ENCODE assay signal across 12 cellular contexts in genomic region chr18:56294484-56295183, GRCh38.
"Had no signal": no experiment of that assay in that cellular context is flagged by ENCODE, and none has a peak within 500 bp of the region (broad histone marks: within the 10 kb centered on the region; RNA-seq: fewer than 3 reads in every experiment).

No MANE protein-coding gene starts in this region.

- H3K9ac ChIP-seq: neural progenitor cell had no signal

- H2AFZ ChIP-seq: neural progenitor cell had no signal

- H3K36me3 ChIP-seq: esophagus muscularis mucosa, neural progenitor cell, ovary, sigmoid colon had no signal

- H3K27ac ChIP-seq: esophagus muscularis mucosa, neural progenitor cell, ovary, sigmoid colon, VCaP had no signal

- ATAC-seq: activated CD4-positive, alpha-beta T cell treated with anti-CD3 and anti-CD28 coated beads for 36 hours had no signal

- H3K4me1 ChIP-seq: neural progenitor cell, sigmoid colon had no signal

- H3K27me3 ChIP-seq: esophagus muscularis mucosa, neural progenitor cell, ovary, sigmoid colon had no signal

- H3K4me3 ChIP-seq: esophagus muscularis mucosa, neural progenitor cell, ovary, sigmoid colon had no signal

- DNase-seq: activated CD4-positive, alpha-beta memory T cell treated with anti-CD3 and anti-CD28 coated beads, Interleukin-2, amount 10 ng/mL, durations not matched to agents 7 days and 5 days; activated CD4-positive, alpha-beta T cell treated with anti-CD3 and anti-CD28 coated beads for 36 hours; activated gamma-delta T cell treated with Interleukin-2 at 50 U/mL for 16 hours; activated T-cell treated with anti-CD3 and anti-CD28 coated beads, Interleukin-2, amount 50 U/mL, for 48 hours; hypothalamus; ovary; sigmoid colon; stimulated activated CD4-positive, alpha-beta T cell treated with anti-CD3 and anti-CD28 coated beads, Interleukin-2, amount 100 ng/mL, for 24 hours; stimulated activated naive CD4-positive, alpha-beta T cell treated with Interleukin-2 at 50 U/mL for 16 hours had no signal

- H3K9me3 ChIP-seq: esophagus muscularis mucosa, ovary, sigmoid colon had no signal

- H3K4me2 ChIP-seq: neural progenitor cell had no signal
